ENCODE assay signal across 9 cellular contexts in the genomic region with DNA sequence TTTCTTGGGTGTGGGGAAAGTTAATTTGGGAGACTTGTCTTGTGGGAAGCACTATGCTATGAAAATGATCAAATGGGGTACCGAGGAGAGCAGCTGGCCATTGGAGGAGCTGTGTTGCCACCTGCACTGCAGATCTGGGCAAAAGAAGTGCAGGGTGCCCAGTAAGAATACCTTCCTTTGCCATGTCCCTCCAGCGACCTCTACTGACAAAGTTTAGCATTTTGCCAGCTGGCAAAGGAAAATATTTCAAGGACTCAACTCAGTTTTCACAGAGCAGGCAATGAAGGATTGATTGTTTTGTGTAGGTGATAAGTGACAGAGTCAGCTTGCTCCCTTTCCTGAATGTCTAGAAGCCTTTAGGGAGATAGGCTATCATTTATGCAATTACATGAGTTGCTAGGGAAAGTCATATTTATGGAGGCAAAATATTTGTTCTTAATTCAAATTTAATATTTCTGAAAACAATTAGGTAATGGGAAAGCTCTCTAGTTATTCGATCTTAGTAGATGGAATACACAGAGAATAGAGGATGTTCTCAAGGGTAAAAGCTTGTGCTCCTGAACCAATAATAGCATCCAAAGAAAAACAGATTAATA.
A peak's percentile ranks its signal among the peaks of the same experiment; 100 is the strongest.
DNase-seq lines count a peak whose midpoint lies in the region; ATAC-seq, FAIRE-seq and TF ChIP-seq lines count a peak whose summit lies in the region.
"Had no signal": no experiment of that assay in that cellular context is flagged by ENCODE, and none has a peak within 500 bp of the region (broad histone marks: within the 10 kb centered on the region; RNA-seq: fewer than 3 reads in every experiment).

No MANE protein-coding gene starts in this region.

- H3K4me3 Mint-ChIP-seq in T-cell = no peak overlapping the region

- FAIRE-seq in A549 (lab: Jason Lieb, UNC) = no peak
- FAIRE-seq: islet of Langerhans had no signal

- no peak overlapping the region for H3K18ac ChIP-seq in neuronal stem cell (ENCODE audit: low read length)

- CTCF ChIA-PET in A549 (lab: Yijun Ruan, JAX) = interaction anchor here (0.9 to 2.6 kb wide), 5 partner anchors 8 to 277 kb away, joined by 3 to 17 read pairs (median 5); no protein-coding TSS in a partner anchor
- CTCF ChIA-PET in mammary epithelial cell (lab: Charles Lee; ENCODE audit: low non-redundant PET) = interaction anchor here (0.8 to 1.0 kb wide), 2 partner anchors 11 to 236 kb away, joined by 3 to 4 read pairs; no protein-coding TSS in a partner anchor
- CTCF ChIA-PET in T-cell (lab: Charles Lee) = interaction anchor here (0.6 to 1.4 kb wide), 3 partner anchors 236 to 1126 kb away, joined by 3 read pairs; no protein-coding TSS in a partner anchor

- H3K9ac ChIP-seq in mammary epithelial cell (ENCODE audit: insufficient read depth, low read length) (no peak overlapping the region), neuronal stem cell (ENCODE audit: low read depth, low read length, poor library complexity) (no peak overlapping the region)

- no peak overlapping the region for H3K4me3 ChIP-seq in A549
- H3K4me3 ChIP-seq in GM06990 (replicated peaks; ENCODE audit: low read depth, low read length) = no peak overlapping the region
- no peak overlapping the region for H3K4me3 ChIP-seq in mammary epithelial cell (replicated peaks in 1 of 3; ENCODE audit: insufficient read depth in 1 of 3, low read depth in 2 of 3, low read length in 3 of 3)
- no peak overlapping the region for H3K4me3 ChIP-seq in neuronal stem cell (ENCODE audit: low read length in 2 of 2)

- H3K27me3 Mint-ChIP-seq in T-cell = no peaks in the 10 kb centered on the region

- H3K36me3 Mint-ChIP-seq in T-cell = peaks cover 26% of the 10 kb centered on the region

- no peak overlapping the region for H2BK120ac ChIP-seq in neuronal stem cell (ENCODE audit: low read depth, low read length)

- H3K27ac Mint-ChIP-seq in T-cell = no peak overlapping the region

- no TSS peak for BruUV-seq in mammary epithelial cell (replicated peaks; lab: Mats Ljungman, UMichigan)

- H3K4me2 ChIP-seq in A549 (no peak overlapping the region), mammary epithelial cell (ENCODE audit: insufficient read depth, low read depth, low read length) (no peak overlapping the region), neuronal stem cell (ENCODE audit: insufficient read depth, low read length, poor library complexity, severe bottlenecking) (no peak overlapping the region)

- no peak overlapping the region for H3K4ac ChIP-seq in neuronal stem cell (ENCODE audit: low read length)

- H3K23ac ChIP-seq in neuronal stem cell (ENCODE audit: low read depth, low read length, poor library complexity) = no peak overlapping the region

- H2BK12ac ChIP-seq in neuronal stem cell (ENCODE audit: low read length) = no peak overlapping the region

- in situ Hi-C loops in mammary epithelial cell (cut with MboI; ENCODE audit: low sequenced_read_pairs in 2 of 2) = loop anchor here (25.0 kb wide), 2 partner anchors 167 to 1067 kb away; no protein-coding TSS in a partner anchor

- H3K36me3 ChIP-seq in GM06990 (ENCODE audit: control insufficient read depth, insufficient read depth, low read length) = no peaks in the 10 kb centered on the region; the same call in 1 of the 2 replicates
- no peaks in the 10 kb centered on the region for H3K36me3 ChIP-seq in mammary epithelial cell (ENCODE audit: insufficient read depth, low read length)
- H3K36me3 ChIP-seq in neuronal stem cell (replicated peaks in 1 of 2; ENCODE audit: control insufficient read depth in 2 of 2, insufficient read depth in 2 of 2, low read length in 2 of 2) = no peaks in the 10 kb centered on the region

- TF ChIP-seq EP300 in A549 (IDR thresholded peaks at IDR 0.05) = no peak

- POLR2A ChIA-PET in A549 (lab: Yijun Ruan, JAX) = no interaction called here
- POLR2A ChIA-PET in T-cell (lab: Charles Lee) = no interaction called here

- H3K27me3 ChIP-seq in GM06990 (replicated peaks; ENCODE audit: control insufficient read depth, insufficient read depth, low read length) = no peaks in the 10 kb centered on the region
- H3K27me3 ChIP-seq in mammary epithelial cell (ENCODE audit: insufficient read depth, low read length) = no peaks in the 10 kb centered on the region
- no peaks in the 10 kb centered on the region for H3K27me3 ChIP-seq in neuronal stem cell (ENCODE audit: control insufficient read depth in 3 of 3, insufficient read depth in 3 of 3, low read depth in 1 of 3, low read length in 3 of 3)

- no peak overlapping the region for H3K14ac ChIP-seq in neuronal stem cell (ENCODE audit: low read length)

- H4K91ac ChIP-seq in neuronal stem cell (ENCODE audit: low read depth, low read length, poor library complexity) = no peak overlapping the region

- intact Hi-C loops in mammary epithelial cell (cut with micrococcal nuclease) = loop anchor here (1.0 kb wide), 2 partner anchors 164 to 236 kb away; no protein-coding TSS in a partner anchor

- no peaks in the 10 kb centered on the region for H3K9me3 ChIP-seq in A549
- no peaks in the 10 kb centered on the region for H3K9me3 ChIP-seq in mammary epithelial cell (replicated peaks; ENCODE audit: insufficient read depth, low read length)
- H3K9me3 ChIP-seq in neuronal stem cell (replicated peaks in 1 of 2; ENCODE audit: control insufficient read depth in 2 of 2, insufficient read depth in 1 of 2, low read depth in 1 of 2, low read length in 2 of 2) = peaks cover 0 to 12% of the 10 kb centered on the region in 2 donors

- H4K8ac ChIP-seq in neuronal stem cell (ENCODE audit: low read depth, low read length) = no peak overlapping the region

- TF ChIP-seq RAD21 in A549 (conservative IDR thresholded peaks at IDR 0.05 in 1 of 2, IDR thresholded peaks at IDR 0.05 in 1 of 2) = peak; percentile 44 to 66; a peak in 2 of 5 replicates

- H3K79me2 ChIP-seq in mammary epithelial cell (ENCODE audit: insufficient read depth, low read length) = peaks cover 19% of the 10 kb centered on the region

- no peak overlapping the region for H2AK5ac ChIP-seq in neuronal stem cell (ENCODE audit: low read depth, low read length)

- no peak overlapping the region for H2BK15ac ChIP-seq in neuronal stem cell (ENCODE audit: low read length)

- H2AFZ ChIP-seq in mammary epithelial cell (ENCODE audit: low read depth, low read length) (no peak overlapping the region), neuronal stem cell (ENCODE audit: low read length) (no peak overlapping the region)

- peak; percentile 56 to 67; a peak in 3 of 6 replicates for ATAC-seq in A549
- no peak for ATAC-seq in T-cell (replicated peaks in 1 of 4)
- no peak for ATAC-seq in GM19463 (IDR thresholded peaks at IDR 0.05; ENCODE audit: unreplicated experiment)
- no peak for ATAC-seq in HG02852 (IDR thresholded peaks at IDR 0.05; ENCODE audit: unreplicated experiment)

- no peaks in the 10 kb centered on the region for H4K20me1 ChIP-seq in mammary epithelial cell (ENCODE audit: insufficient read depth, low read length)

- peaks cover 5 to 18% (median 7%) of the 10 kb centered on the region in 3 donors for H3K4me1 Mint-ChIP-seq in T-cell

- H3K27ac ChIP-seq in A549 = no peak overlapping the region
- no peak overlapping the region for H3K27ac ChIP-seq in mammary epithelial cell (ENCODE audit: insufficient read depth, low read depth, low read length)
- H3K27ac ChIP-seq in neuronal stem cell (replicated peaks; ENCODE audit: low read length) = no peak overlapping the region

- dilution Hi-C loops in mammary epithelial cell (cut with HindIII; ENCODE audit: low sequenced_read_pairs) = no loop called here

- H3K79me1 ChIP-seq in neuronal stem cell (ENCODE audit: low read depth, low read length) = no peaks in the 10 kb centered on the region

- WGBS in A549 (ENCODE audit: missing lambda C conversion rate) = 28% methylated on average over 3 of the region's 3 CpGs
- 63% methylated on average over 3 of the region's 3 CpGs for WGBS in mammary epithelial cell (ENCODE audit: low coverage, missing lambda C conversion rate)
- no CpG with 5 or more reads among the region's 3 CpGs for WGBS in neuronal stem cell (ENCODE audit: extremely low coverage in 2 of 2, insufficient read length in 2 of 2, insufficient replicate concordance in 1 of 2), 2 donors

- H3K9me3 Mint-ChIP-seq in T-cell = no peaks in the 10 kb centered on the region

- no peak for TF ChIP-seq POLR2A in A549 (IDR thresholded peaks at IDR 0.05; ENCODE audit: low read length)

- no peak overlapping the region for H2BK5ac ChIP-seq in neuronal stem cell (ENCODE audit: low read length)

- peak; percentile 46 for TF ChIP-seq CTCF in A549 (IDR thresholded peaks at IDR 0.05)
- TF ChIP-seq CTCF in GM06990 (IDR thresholded peaks at IDR 0.05; ENCODE audit: insufficient read depth, low read length, poor library complexity, severe bottlenecking) = peak; percentile 77
- TF ChIP-seq CTCF in mammary epithelial cell (conservative IDR thresholded peaks at IDR 0.05 in 1 of 2, IDR thresholded peaks at IDR 0.05 in 1 of 2; ENCODE audit: extremely low read depth in 1 of 2, insufficient read depth in 1 of 2, low read depth in 1 of 2, low read length in 2 of 2) = peak; percentile 62 to 77

- H3K4me1 ChIP-seq in A549 (no peaks in the 10 kb centered on the region), mammary epithelial cell (ENCODE audit: insufficient read depth, low read length) (no peaks in the 10 kb centered on the region), neuronal stem cell (ENCODE audit: control insufficient read depth in 2 of 2, insufficient read depth in 1 of 2, low read depth in 1 of 2, low read length in 2 of 2) (peaks cover 2 to 10% of the 10 kb centered on the region in 2 donors)

- DNase-seq in A549 (ENCODE audit: low read depth in 1 of 2, low spot score in 1 of 2) (peak; percentile 9 to 42), GM06990 (ENCODE audit: extremely low read depth, insufficient read length) (peak; percentile 8), NCI-H526 treated with DMSO at 0.1 percent for 48 hours (lab: John Stamatoyannopoulos, UW) (peak; percentile 43), mammary epithelial cell (no peak), neuronal stem cell (ENCODE audit: low spot score) (peak; percentile 14), T-cell (no peak)

TF ChIP-seq in A549, 52 proteins besides CTCF, POLR2A, EP300 and RAD21:
- TF ChIP-seq SMC3 (IDR thresholded peaks at IDR 0.05) (peak; percentile 30; the same call in 1 of the 3 replicates), CHD2 (IDR thresholded peaks at IDR 0.05; ENCODE audit: low read length, partially characterized antibody) (no peak), NFE2L2 (conservative IDR thresholded peaks at IDR 0.05; ENCODE audit: low read length) (no peak)

Comparison
In these comparisons a context has a peak if more than half of its experiments do, and no peak if none do; other contexts are left out.
1. ATAC-seq: peak in A549 (2 of 2); none in T-cell (0 of 4), GM19463 (single experiment) and HG02852 (single experiment).
2. DNase-seq: peak in A549 (2 of 2), GM06990 (single experiment), NCI-H526 treated with DMSO at 0.1 percent for 48 hours (single experiment) and neuronal stem cell (single experiment); none in mammary epithelial cell (single experiment) and T-cell (0 of 34).
3. Peak in every context shown above with its lines, with median percentiles within 50 percentile points of each other: CTCF ChIP-seq.